Comparison of ENCODE assay signal across 12 cellular contexts in the genomic region with DNA sequence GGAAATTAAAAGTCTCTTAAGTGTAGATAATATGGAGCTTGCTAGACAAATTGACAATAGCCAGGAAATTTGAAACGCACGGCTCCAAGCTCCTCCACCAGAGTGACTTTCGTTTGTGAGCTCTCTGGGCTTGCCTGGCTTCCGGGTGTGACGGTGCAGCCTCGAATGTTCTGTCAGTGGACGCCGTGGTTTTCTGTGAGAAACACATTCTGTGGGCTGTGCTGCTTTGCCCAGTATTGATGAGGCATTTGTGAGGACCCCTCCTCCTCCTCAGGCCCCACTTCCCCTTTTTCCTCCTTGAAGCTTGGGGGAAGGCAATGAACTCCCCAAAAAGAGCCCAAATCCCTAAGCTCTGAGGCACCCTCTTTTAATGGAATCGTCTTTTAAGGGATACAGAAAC. TPM values are rescaled to one million over a fixed set of nuclear protein-coding genes. Genes with fewer than 3 reads are reported as not detected.
DNase-seq lines count a peak whose midpoint lies in the region; ATAC-seq and TF ChIP-seq lines count a peak whose summit lies in the region.
"Had no signal": no experiment of that assay in that cellular context is flagged by ENCODE, and none has a peak within 500 bp of the region (broad histone marks: within the 10 kb centered on the region; RNA-seq: fewer than 3 reads in every experiment).

No MANE protein-coding gene starts in this region.

- H3K4me1 Mint-ChIP-seq in activated T-cell treated with anti-CD3 and anti-CD28 coated beads, Interleukin-2, amount 50 U/mL, for 4 hours (ENCODE audit: low read depth): no peaks in the 10 kb centered on the region
- H3K4me1 Mint-ChIP-seq in activated T-cell treated with anti-CD3 and anti-CD28 coated beads, Interleukin-2, amount 50 U/mL, for 24 hours (ENCODE audit: low read depth): no peaks in the 10 kb centered on the region
- peaks cover 0 to 6% (median 6%) of the 10 kb centered on the region in 3 donors for H3K4me1 Mint-ChIP-seq in T-cell
- H3K4me1 Mint-ChIP-seq in stimulated activated effector memory CD8-positive, alpha-beta T cell treated with anti-CD3 and anti-CD28 coated beads, Interleukin-12 subunit alpha, Interleukin-12 subunit beta, amount 100 ng/mL, for 72 hours: no peaks in the 10 kb centered on the region

- H3K4me1 ChIP-seq in colonic mucosa: no peaks in the 10 kb centered on the region

- intact Hi-C loops in colonic mucosa (cut with DNase I): loop anchor here (5.0 to 10.0 kb wide), 2 partner anchors 192 to 320 kb away; partner anchors contain the start of gene ALDH1A2

- no peaks in the 10 kb centered on the region for H3K27me3 Mint-ChIP-seq in activated T-cell treated with anti-CD3 and anti-CD28 coated beads, Interleukin-2, amount 50 U/mL, for 4 hours (ENCODE audit: low read depth)
- H3K27me3 Mint-ChIP-seq in activated T-cell treated with anti-CD3 and anti-CD28 coated beads, Interleukin-2, amount 50 U/mL, for 24 hours: no peaks in the 10 kb centered on the region
- H3K27me3 Mint-ChIP-seq in T-cell: no peaks in the 10 kb centered on the region

- H3K27ac Mint-ChIP-seq in activated T-cell treated with anti-CD3 and anti-CD28 coated beads, Interleukin-2, amount 50 U/mL, for 24 hours: no peak overlapping the region
- no peak overlapping the region for H3K27ac Mint-ChIP-seq in T-cell
- peak overlapping the region; percentile 24 for H3K27ac Mint-ChIP-seq in stimulated activated effector memory CD8-positive, alpha-beta T cell treated with anti-CD3 and anti-CD28 coated beads, Interleukin-12 subunit alpha, Interleukin-12 subunit beta, amount 100 ng/mL, for 72 hours

- no peaks in the 10 kb centered on the region for H3K9me3 ChIP-seq in colonic mucosa
- H3K9me3 ChIP-seq: BE2C had no signal

- no peak for TF ChIP-seq CTCF in colonic mucosa (IDR thresholded peaks at IDR 0.05)

- H3K27me3 ChIP-seq in colonic mucosa: no peaks in the 10 kb centered on the region
- H3K27me3 ChIP-seq: BE2C had no signal

- no peak overlapping the region for H3K4me3 ChIP-seq in colonic mucosa

- H3K4me3 Mint-ChIP-seq in activated T-cell treated with anti-CD3 and anti-CD28 coated beads, Interleukin-2, amount 50 U/mL, for 4 hours: peak overlapping the region; percentile 24
- H3K4me3 Mint-ChIP-seq in activated T-cell treated with anti-CD3 and anti-CD28 coated beads, Interleukin-2, amount 50 U/mL, for 24 hours: no peak overlapping the region
- peak overlapping the region in 2 of 3 donors; percentile 21 to 50 for H3K4me3 Mint-ChIP-seq in T-cell
- H3K4me3 Mint-ChIP-seq in stimulated activated effector memory CD8-positive, alpha-beta T cell treated with anti-CD3 and anti-CD28 coated beads, Interleukin-12 subunit alpha, Interleukin-12 subunit beta, amount 100 ng/mL, for 72 hours: no peak overlapping the region

- no peak overlapping the region for H3K27ac ChIP-seq in colonic mucosa

- H3K9ac ChIP-seq in colonic mucosa (ENCODE audit: low read depth in 2 of 2, low read length in 2 of 2): no peak overlapping the region

- CTCF ChIA-PET in T-cell (lab: Charles Lee): interaction anchor here in 1 of 2 donors (1.5 kb wide), 1 partner anchor 14 kb away, joined by 4 read pairs; no protein-coding TSS in a partner anchor

- POLR2A ChIA-PET in T-cell (lab: Charles Lee): interaction anchor here in 1 of 2 donors (0.7 kb wide), 1 partner anchor 96 kb away, joined by 3 read pairs; no protein-coding TSS in a partner anchor

- H3K9me3 Mint-ChIP-seq in activated T-cell treated with anti-CD3 and anti-CD28 coated beads, Interleukin-2, amount 50 U/mL, for 4 hours: no peaks in the 10 kb centered on the region
- no peaks in the 10 kb centered on the region for H3K9me3 Mint-ChIP-seq in activated T-cell treated with anti-CD3 and anti-CD28 coated beads, Interleukin-2, amount 50 U/mL, for 24 hours
- no peaks in the 10 kb centered on the region for H3K9me3 Mint-ChIP-seq in T-cell
- H3K9me3 Mint-ChIP-seq in stimulated activated effector memory CD8-positive, alpha-beta T cell treated with anti-CD3 and anti-CD28 coated beads, Interleukin-12 subunit alpha, Interleukin-12 subunit beta, amount 100 ng/mL, for 72 hours: no peaks in the 10 kb centered on the region

- H3K36me3 ChIP-seq in colonic mucosa: no peaks in the 10 kb centered on the region
- H3K36me3 ChIP-seq: BE2C had no signal

- no peak for ATAC-seq in activated T-cell treated with anti-CD3 and anti-CD28 coated beads, Interleukin-2, amount 50 U/mL, for 4 hours
- peak in 2 of 4 experiments; percentile 53 to 72 for ATAC-seq in T-cell (replicated peaks in 1 of 4)
- ATAC-seq in stimulated activated effector memory CD8-positive, alpha-beta T cell treated with anti-CD3 and anti-CD28 coated beads, Interleukin-12 subunit alpha, Interleukin-12 subunit beta, amount 100 ng/mL, for 72 hours: no peak

- H3K36me3 Mint-ChIP-seq in activated T-cell treated with anti-CD3 and anti-CD28 coated beads, Interleukin-2, amount 50 U/mL, for 4 hours (ENCODE audit: insufficient read depth): peaks cover 2% of the 10 kb centered on the region
- H3K36me3 Mint-ChIP-seq in activated T-cell treated with anti-CD3 and anti-CD28 coated beads, Interleukin-2, amount 50 U/mL, for 24 hours (ENCODE audit: low read depth): no peaks in the 10 kb centered on the region
- H3K36me3 Mint-ChIP-seq in T-cell: no peaks in the 10 kb centered on the region
- no peaks in the 10 kb centered on the region for H3K36me3 Mint-ChIP-seq in stimulated activated effector memory CD8-positive, alpha-beta T cell treated with anti-CD3 and anti-CD28 coated beads, Interleukin-12 subunit alpha, Interleukin-12 subunit beta, amount 100 ng/mL, for 72 hours

- no peak for DNase-seq in activated T-cell treated with anti-CD3 and anti-CD28 coated beads, Interleukin-2, amount 50 U/mL, for 4 hours
- DNase-seq in activated T-cell treated with anti-CD3 and anti-CD28 coated beads, Interleukin-2, amount 50 U/mL, for 24 hours: no peak
- peak in 18 of 34 experiments; percentile 3 to 40 (median 11) for DNase-seq in T-cell
- peak; percentile 65 for DNase-seq in iris pigment epithelial cell (ENCODE audit: low read depth)
- no peak for DNase-seq in stimulated activated effector memory CD8-positive, alpha-beta T cell treated with anti-CD3 and anti-CD28 coated beads, Interleukin-12 subunit alpha, Interleukin-12 subunit beta, amount 100 ng/mL, for 72 hours (ENCODE audit: low spot score in 2 of 2)
- DNase-seq in NCI-H187 (lab: John Stamatoyannopoulos, UW): no peak
- DNase-seq in NCI-H446 treated with DMSO at 0.1 percent for 48 hours (lab: John Stamatoyannopoulos, UW): no peak
- no peak for DNase-seq in colonic mucosa
- DNase-seq: BE2C, GOT3, NCI-H187 treated with DMSO at 0.1 percent for 48 hours, SIG-M5 had no signal

RNA-seq across cellular contexts. Expression of gene POLR2M, which starts 40.7 kb away (rescaled TPM):
- total RNA-seq in activated T-cell treated with anti-CD3 and anti-CD28 coated beads, Interleukin-2, amount 50 U/mL, for 4 hours: 10 to 100 TPM; 69.4 to 80.3 (median 74.1) TPM
- total RNA-seq in T-cell: 10 to 100 TPM; 85.7 to 98.0 (median 91.4) TPM
- total RNA-seq in colonic mucosa: 10 to 100 TPM; 61.7 to 75.9 TPM

Comparison
In these comparisons a context has a peak if more than half of its experiments do, and no peak if none do; other contexts are left out.
1. H3K4me3 Mint-ChIP-seq: peak in activated T-cell treated with anti-CD3 and anti-CD28 coated beads, Interleukin-2, amount 50 U/mL, for 4 hours (single experiment) and T-cell (2 of 3); none in activated T-cell treated with anti-CD3 and anti-CD28 coated beads, Interleukin-2, amount 50 U/mL, for 24 hours (single experiment) and stimulated activated effector memory CD8-positive, alpha-beta T cell treated with anti-CD3 and anti-CD28 coated beads, Interleukin-12 subunit alpha, Interleukin-12 subunit beta, amount 100 ng/mL, for 72 hours (single experiment).
2. DNase-seq: peak in T-cell (18 of 34) and iris pigment epithelial cell (single experiment); none in activated T-cell treated with anti-CD3 and anti-CD28 coated beads, Interleukin-2, amount 50 U/mL, for 4 hours (single experiment), activated T-cell treated with anti-CD3 and anti-CD28 coated beads, Interleukin-2, amount 50 U/mL, for 24 hours (single experiment), stimulated activated effector memory CD8-positive, alpha-beta T cell treated with anti-CD3 and anti-CD28 coated beads, Interleukin-12 subunit alpha, Interleukin-12 subunit beta, amount 100 ng/mL, for 72 hours (0 of 2), NCI-H187 (0 of 2), NCI-H446 treated with DMSO at 0.1 percent for 48 hours (single experiment) and colonic mucosa (single experiment).